In genomic region chr6:160302431-160303082, GRCh38 we compare ENCODE assay signal across 17 cellular contexts. TPM values are rescaled to one million over a fixed set of nuclear protein-coding genes. Genes with fewer than 3 reads are reported as not detected.
"Had no signal": no experiment of that assay in that cellular context is flagged by ENCODE, and none has a peak within 500 bp of the region (broad histone marks: within the 10 kb centered on the region; RNA-seq: fewer than 3 reads in every experiment).

No MANE protein-coding gene starts in this region.

RNA-seq across cellular contexts. Expression of gene SLC22A2, which starts 43.9 kb away (rescaled TPM):
- total RNA-seq: heart right ventricle, left colon, left lung, liver, lower lobe of right lung, mesenteric fat pad, natural killer cell, osteocyte, pulmonary artery endothelial cell, right atrium auricular region, right lobe of liver, skeletal muscle tissue, spleen, subcutaneous adipose tissue, suprapubic skin, thoracic aorta, upper lobe of right lung had no signal
- polyA plus RNA-seq: heart right ventricle, liver, spleen had no signal

RNA-seq across cellular contexts. Expression of gene SLC22A3, which starts 45.6 kb away (rescaled TPM):
- total RNA-seq: natural killer cell, osteocyte had no signal
